ENCODE assay signal across 8 cellular contexts in the genomic region with DNA sequence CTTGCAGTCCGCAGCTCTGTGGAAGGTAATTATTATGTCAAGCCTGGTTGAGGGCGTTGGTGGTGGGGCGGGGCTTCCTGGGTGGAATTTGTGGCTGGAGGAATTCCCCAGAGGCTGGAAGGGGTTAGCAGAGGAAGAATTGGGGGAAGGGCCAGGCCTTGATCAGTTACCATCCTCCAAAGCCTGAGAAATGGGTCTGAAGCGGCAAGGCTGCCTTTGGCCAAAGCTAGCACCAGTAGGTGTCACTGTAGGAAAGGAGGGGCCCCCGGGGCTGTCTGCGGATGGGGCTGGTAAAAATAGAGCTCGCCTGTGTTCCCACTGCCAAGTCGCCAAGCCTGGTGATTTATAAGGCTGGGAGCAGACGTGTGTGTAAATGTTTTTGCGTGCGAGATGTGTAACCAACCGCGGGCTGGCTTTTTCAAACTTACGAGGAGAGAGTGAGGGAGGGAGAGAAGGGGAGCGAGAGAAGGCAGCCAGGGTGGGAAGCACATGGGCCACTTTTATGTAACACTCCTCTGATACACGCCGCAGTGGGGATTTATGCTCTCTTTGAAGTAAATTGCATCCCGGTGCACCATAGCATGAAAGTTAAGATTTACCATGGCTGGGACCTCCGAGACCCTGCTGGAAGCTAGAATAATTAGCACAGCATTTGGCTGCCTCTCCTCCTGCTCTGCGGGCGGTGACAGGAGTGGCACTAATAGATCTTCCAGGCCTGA.
DNase-seq lines count a peak whose midpoint lies in the region; ATAC-seq and TF ChIP-seq lines count a peak whose summit lies in the region.

No MANE protein-coding gene starts in this region.

- H3F3A ChIP-seq in Loucy (ENCODE audit: low read depth) = no peaks in the 10 kb centered on the region

- no peaks in the 10 kb centered on the region for H3K9me3 ChIP-seq in ES-I3 (ENCODE audit: control insufficient read depth, insufficient read depth, low read length)
- H3K9me3 ChIP-seq in Loucy (ENCODE audit: insufficient read depth, low read depth, low read length) = no peaks in the 10 kb centered on the region

- H3K27me3 ChIP-seq in Loucy (ENCODE audit: insufficient read depth, low read length, poor library complexity, severe bottlenecking) = no peaks in the 10 kb centered on the region

- H3K79me2 ChIP-seq in Loucy (ENCODE audit: insufficient read depth, low read length) = no peaks in the 10 kb centered on the region

- TF ChIP-seq CTCF in Loucy (conservative IDR thresholded peaks at IDR 0.05; ENCODE audit: low read length) = peak; percentile 59

- H3K27ac Mint-ChIP-seq in immature natural killer cell = no peak overlapping the region

- peaks cover 2 to 6% of the 10 kb centered on the region in 2 donors for H3K4me1 Mint-ChIP-seq in immature natural killer cell

- no peaks in the 10 kb centered on the region for H3K9me2 ChIP-seq in Loucy (replicated peaks; ENCODE audit: low read depth, low read length)

- H3K27me3 Mint-ChIP-seq in immature natural killer cell (ENCODE audit: low read depth in 3 of 3) = peaks cover 2 to 19% (median 4%) of the 10 kb centered on the region in 3 donors

- no peak overlapping the region for H2AFZ ChIP-seq in Loucy (ENCODE audit: low read length)

- H3K36me3 ChIP-seq in ES-I3 (ENCODE audit: insufficient read depth, low read length) = no peaks in the 10 kb centered on the region
- H3K36me3 ChIP-seq in Loucy (ENCODE audit: insufficient read depth, low read length) = no peaks in the 10 kb centered on the region

- no peak overlapping the region for H3K4me3 ChIP-seq in Loucy (ENCODE audit: low read length, poor library complexity, severe bottlenecking)

- H3K9me3 Mint-ChIP-seq in immature natural killer cell = no peaks in the 10 kb centered on the region

- H3K36me3 Mint-ChIP-seq in immature natural killer cell = no peaks in the 10 kb centered on the region

- H3K4me1 ChIP-seq in ES-I3 (ENCODE audit: insufficient read depth, low read length) = peaks cover 12% of the 10 kb centered on the region; the same call in 1 of the 2 replicates
- no peaks in the 10 kb centered on the region for H3K4me1 ChIP-seq in Loucy (ENCODE audit: insufficient read depth, low read length, poor library complexity, severe bottlenecking)

- peak overlapping the region in 3 of 5 donors; percentile 26 to 76 (median 36) for H3K4me3 Mint-ChIP-seq in immature natural killer cell

- H3K4me2 ChIP-seq in Loucy (ENCODE audit: low read depth, low read length, poor library complexity, severe bottlenecking) = no peak overlapping the region

- DNase-seq in UCSD-AML1 (lab: John Stamatoyannopoulos, UW; ENCODE audit: unreplicated experiment) = peak; percentile 68
- DNase-seq in brain pericyte (ENCODE audit: low read depth, low spot score) = peak; percentile 12
- peak; percentile 16 to 21 (median 20) for DNase-seq in immature natural killer cell
- peak; percentile 44 for DNase-seq in stimulated activated CD4-positive, alpha-beta T cell treated with anti-CD3 and anti-CD28 coated beads, Interleukin-12 subunit alpha, Interleukin-12 subunit beta, amount 100 ng/mL, for 4 hours
- DNase-seq in NK-92 (lab: John Stamatoyannopoulos, UW; ENCODE audit: unreplicated experiment) = no peak

- no peak for ATAC-seq in GM21528 (IDR thresholded peaks at IDR 0.05; ENCODE audit: low FRiP score, unreplicated experiment)

- H3K9ac ChIP-seq in ES-I3 (ENCODE audit: low read depth, low read length) (peak overlapping the region; percentile 41; the same call in 1 of the 2 replicates), Loucy (ENCODE audit: low read depth, low read length, poor library complexity, severe bottlenecking) (no peak overlapping the region)

- H4K20me1 ChIP-seq in Loucy (ENCODE audit: insufficient read depth, low read length, poor library complexity, severe bottlenecking) = no peaks in the 10 kb centered on the region
